17 cellular contexts compared by ENCODE assay signal in genomic region chr16:35296962-35297653, GRCh38.
DNase-seq lines count a peak whose midpoint lies in the region; ATAC-seq and TF ChIP-seq lines count a peak whose summit lies in the region.
"Had no signal": no experiment of that assay in that cellular context is flagged by ENCODE, and none has a peak within 500 bp of the region (broad histone marks: within the 10 kb centered on the region; RNA-seq: fewer than 3 reads in every experiment).

No MANE protein-coding gene starts in this region.

- H4K20me1 ChIP-seq in mammary epithelial cell (ENCODE audit: insufficient read depth, low read length): no peaks in the 10 kb centered on the region

- BruUV-seq in mammary epithelial cell (replicated peaks; lab: Mats Ljungman, UMichigan): TSS peak; percentile 25

- no peaks in the 10 kb centered on the region for H3K79me2 ChIP-seq in mammary epithelial cell (ENCODE audit: insufficient read depth, low read length)

- dilution Hi-C loops in mammary epithelial cell (cut with HindIII; ENCODE audit: low sequenced_read_pairs): no loop called here

- CTCF ChIA-PET in mammary epithelial cell (lab: Charles Lee; ENCODE audit: low non-redundant PET): no interaction called here

- no peaks in the 10 kb centered on the region for H3K27me3 ChIP-seq in mammary epithelial cell (ENCODE audit: insufficient read depth, low read length)

- no peak overlapping the region for H3K4me2 ChIP-seq in mammary epithelial cell (ENCODE audit: insufficient read depth, low read depth, low read length)
- H3K4me2 ChIP-seq: GM23338 had no signal

- no peaks in the 10 kb centered on the region for H3K9me3 ChIP-seq in mammary epithelial cell (replicated peaks; ENCODE audit: insufficient read depth, low read length)

- in situ Hi-C loops in mammary epithelial cell (cut with MboI; ENCODE audit: low sequenced_read_pairs in 2 of 2): no loop called here

- peak; percentile 53 for ATAC-seq in esophagus mucosa
- ATAC-seq: GM23338, HCT116 had no signal

- H3K4me1 ChIP-seq in mammary epithelial cell (ENCODE audit: insufficient read depth, low read length): peaks cover 27% of the 10 kb centered on the region

- intact Hi-C loops in mammary epithelial cell (cut with micrococcal nuclease): loop anchor here (10.0 kb wide), 1 partner anchor 438 kb away; no protein-coding TSS in a partner anchor

- no peak overlapping the region for H3K27ac ChIP-seq in mammary epithelial cell (ENCODE audit: insufficient read depth, low read depth, low read length)
- H3K27ac ChIP-seq in skin epidermis: peak overlapping the region in 13 of 21 experiments; percentile 0 to 75 (median 55)

- H3K9ac ChIP-seq in mammary epithelial cell (ENCODE audit: insufficient read depth, low read length): no peak overlapping the region

- 35% methylated on average over 2 of the region's 2 CpGs for WGBS in mammary epithelial cell (ENCODE audit: low coverage, missing lambda C conversion rate)

- H3K4me3 ChIP-seq in mammary epithelial cell (replicated peaks in 1 of 3; ENCODE audit: insufficient read depth in 1 of 3, low read depth in 2 of 3, low read length in 3 of 3) (no peak overlapping the region), skin epidermis (no peak overlapping the region)
- H3K4me3 ChIP-seq: GM23338 had no signal

- peak; percentile 70 for DNase-seq in NCI-H2029 (lab: John Stamatoyannopoulos, UW)
- DNase-seq in mammary epithelial cell: no peak
- DNase-seq in OCI-M2 (lab: John Stamatoyannopoulos, UW; ENCODE audit: unreplicated experiment): no peak
- no peak for DNase-seq in cerebellar nuclear complex (lab: John Stamatoyannopoulos, UW)
- no peak for DNase-seq in NCI-H345 treated with DMSO at 0.1 percent for 48 hours (lab: John Stamatoyannopoulos, UW; ENCODE audit: unreplicated experiment)
- DNase-seq in GM20000 (ENCODE audit: low spot score): no peak
- DNase-seq: ACHN; CD4-positive, alpha-beta memory T cell; DMS153; DMS79; GDM1; H7; HFFc6 had no signal

- no peak overlapping the region for H2AFZ ChIP-seq in mammary epithelial cell (ENCODE audit: low read depth, low read length)
- H2AFZ ChIP-seq: GM23338 had no signal

- no peak for TF ChIP-seq CTCF in mammary epithelial cell (conservative IDR thresholded peaks at IDR 0.05 in 1 of 2, IDR thresholded peaks at IDR 0.05 in 1 of 2; ENCODE audit: extremely low read depth in 1 of 2, insufficient read depth in 1 of 2, low read depth in 1 of 2, low read length in 2 of 2)
- TF ChIP-seq CTCF in GM20000 (IDR thresholded peaks at IDR 0.05; ENCODE audit: extremely low read depth, missing control alignments): no peak

- H3K36me3 ChIP-seq in mammary epithelial cell (ENCODE audit: insufficient read depth, low read length): no peaks in the 10 kb centered on the region
